ENCODE assay signal across 1 cellular context in the genomic region with DNA sequence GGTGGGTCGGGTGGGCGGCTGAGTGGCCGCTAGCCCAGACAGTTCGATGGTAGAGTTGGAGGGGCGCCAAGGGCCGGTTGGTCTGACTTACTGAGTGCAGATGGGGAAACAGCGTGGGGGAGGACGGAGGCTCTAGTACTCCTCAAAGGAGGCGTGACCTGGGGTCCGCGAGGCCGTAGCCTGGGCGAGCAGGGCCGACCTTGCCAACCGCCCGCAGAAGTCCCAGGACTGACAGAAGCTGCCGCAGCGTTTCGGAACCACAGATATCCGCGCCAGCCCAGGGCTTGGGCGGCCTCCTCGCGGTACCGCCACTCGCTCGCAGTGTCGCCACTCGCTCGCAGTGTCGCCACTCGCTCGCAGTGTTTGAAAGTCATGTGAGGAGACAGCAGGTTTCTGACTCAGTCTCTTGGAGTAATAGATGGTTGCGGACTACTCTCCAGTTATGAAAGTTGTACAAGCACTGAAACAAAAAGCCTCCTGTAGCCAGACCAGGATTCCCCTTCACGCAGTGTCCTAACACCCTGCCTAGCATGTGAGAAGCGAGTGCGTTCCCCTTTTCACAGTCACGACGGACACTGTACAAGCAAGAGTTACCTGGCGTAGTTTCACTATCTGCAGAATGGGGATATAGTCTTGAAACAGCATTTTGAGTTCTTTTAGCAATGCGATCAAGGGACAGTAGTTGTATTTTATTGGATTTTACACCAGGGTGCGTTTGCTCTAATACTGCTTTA.
TF ChIP-seq lines count a peak whose summit lies in the region.

No MANE protein-coding gene starts in this region.

TF ChIP-seq in HepG2, 621 proteins besides CTCF, POLR2A, EP300 and RAD21 (continued from another document and continues in another):
- TF ChIP-seq, protein P1, sequence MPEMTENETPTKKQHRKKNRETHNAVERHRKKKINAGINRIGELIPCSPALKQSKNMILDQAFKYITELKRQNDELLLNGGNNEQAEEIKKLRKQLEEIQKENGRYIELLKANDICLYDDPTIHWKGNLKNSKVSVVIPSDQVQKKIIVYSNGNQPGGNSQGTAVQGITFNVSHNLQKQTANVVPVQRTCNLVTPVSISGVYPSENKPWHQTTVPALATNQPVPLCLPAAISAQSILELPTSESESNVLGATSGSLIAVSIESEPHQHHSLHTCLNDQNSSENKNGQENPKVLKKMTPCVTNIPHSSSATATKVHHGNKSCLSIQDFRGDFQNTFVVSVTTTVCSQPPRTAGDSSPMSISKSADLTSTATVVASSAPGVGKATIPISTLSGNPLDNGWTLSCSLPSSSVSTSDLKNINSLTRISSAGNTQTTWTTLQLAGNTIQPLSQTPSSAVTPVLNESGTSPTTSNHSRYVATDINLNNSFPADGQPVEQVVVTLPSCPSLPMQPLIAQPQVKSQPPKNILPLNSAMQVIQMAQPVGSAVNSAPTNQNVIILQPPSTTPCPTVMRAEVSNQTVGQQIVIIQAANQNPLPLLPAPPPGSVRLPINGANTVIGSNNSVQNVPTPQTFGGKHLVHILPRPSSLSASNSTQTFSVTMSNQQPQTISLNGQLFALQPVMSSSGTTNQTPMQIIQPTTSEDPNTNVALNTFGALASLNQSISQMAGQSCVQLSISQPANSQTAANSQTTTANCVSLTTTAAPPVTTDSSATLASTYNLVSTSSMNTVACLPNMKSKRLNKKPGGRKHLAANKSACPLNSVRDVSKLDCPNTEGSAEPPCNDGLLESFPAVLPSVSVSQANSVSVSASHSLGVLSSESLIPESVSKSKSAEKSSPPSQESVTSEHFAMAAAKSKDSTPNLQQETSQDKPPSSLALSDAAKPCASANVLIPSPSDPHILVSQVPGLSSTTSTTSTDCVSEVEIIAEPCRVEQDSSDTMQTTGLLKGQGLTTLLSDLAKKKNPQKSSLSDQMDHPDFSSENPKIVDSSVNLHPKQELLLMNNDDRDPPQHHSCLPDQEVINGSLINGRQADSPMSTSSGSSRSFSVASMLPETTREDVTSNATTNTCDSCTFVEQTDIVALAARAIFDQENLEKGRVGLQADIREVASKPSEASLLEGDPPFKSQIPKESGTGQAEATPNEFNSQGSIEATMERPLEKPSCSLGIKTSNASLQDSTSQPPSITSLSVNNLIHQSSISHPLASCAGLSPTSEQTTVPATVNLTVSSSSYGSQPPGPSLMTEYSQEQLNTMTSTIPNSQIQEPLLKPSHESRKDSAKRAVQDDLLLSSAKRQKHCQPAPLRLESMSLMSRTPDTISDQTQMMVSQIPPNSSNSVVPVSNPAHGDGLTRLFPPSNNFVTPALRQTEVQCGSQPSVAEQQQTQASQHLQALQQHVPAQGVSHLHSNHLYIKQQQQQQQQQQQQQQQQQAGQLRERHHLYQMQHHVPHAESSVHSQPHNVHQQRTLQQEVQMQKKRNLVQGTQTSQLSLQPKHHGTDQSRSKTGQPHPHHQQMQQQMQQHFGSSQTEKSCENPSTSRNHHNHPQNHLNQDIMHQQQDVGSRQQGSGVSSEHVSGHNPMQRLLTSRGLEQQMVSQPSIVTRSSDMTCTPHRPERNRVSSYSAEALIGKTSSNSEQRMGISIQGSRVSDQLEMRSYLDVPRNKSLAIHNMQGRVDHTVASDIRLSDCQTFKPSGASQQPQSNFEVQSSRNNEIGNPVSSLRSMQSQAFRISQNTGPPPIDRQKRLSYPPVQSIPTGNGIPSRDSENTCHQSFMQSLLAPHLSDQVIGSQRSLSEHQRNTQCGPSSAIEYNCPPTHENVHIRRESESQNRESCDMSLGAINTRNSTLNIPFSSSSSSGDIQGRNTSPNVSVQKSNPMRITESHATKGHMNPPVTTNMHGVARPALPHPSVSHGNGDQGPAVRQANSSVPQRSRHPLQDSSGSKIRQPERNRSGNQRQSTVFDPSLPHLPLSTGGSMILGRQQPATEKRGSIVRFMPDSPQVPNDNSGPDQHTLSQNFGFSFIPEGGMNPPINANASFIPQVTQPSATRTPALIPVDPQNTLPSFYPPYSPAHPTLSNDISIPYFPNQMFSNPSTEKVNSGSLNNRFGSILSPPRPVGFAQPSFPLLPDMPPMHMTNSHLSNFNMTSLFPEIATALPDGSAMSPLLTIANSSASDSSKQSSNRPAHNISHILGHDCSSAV (CRISPR knock-in tag; IDR thresholded peaks at IDR 0.05; ENCODE audit: borderline replicate concordance): no peak
- TF ChIP-seq, protein P2, sequence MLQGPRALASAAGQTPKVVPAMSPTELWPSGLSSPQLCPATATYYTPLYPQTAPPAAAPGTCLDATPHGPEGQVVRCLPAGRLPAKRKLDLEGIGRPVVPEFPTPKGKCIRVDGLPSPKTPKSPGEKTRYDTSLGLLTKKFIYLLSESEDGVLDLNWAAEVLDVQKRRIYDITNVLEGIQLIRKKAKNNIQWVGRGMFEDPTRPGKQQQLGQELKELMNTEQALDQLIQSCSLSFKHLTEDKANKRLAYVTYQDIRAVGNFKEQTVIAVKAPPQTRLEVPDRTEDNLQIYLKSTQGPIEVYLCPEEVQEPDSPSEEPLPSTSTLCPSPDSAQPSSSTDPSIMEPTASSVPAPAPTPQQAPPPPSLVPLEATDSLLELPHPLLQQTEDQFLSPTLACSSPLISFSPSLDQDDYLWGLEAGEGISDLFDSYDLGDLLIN (CRISPR knock-in tag; IDR thresholded peaks at IDR 0.05; ENCODE audit: borderline replicate concordance): no peak; the same call in 1 of the 2 replicates
- TF ChIP-seq HOXD1 (CRISPR knock-in tag; IDR thresholded peaks at IDR 0.05) (0 out of 2 replicates have a peak, but pooled peaks have one; percentile 68), ZNF354B (CRISPR knock-in tag; IDR thresholded peaks at IDR 0.05) (no peak), KDM5B (CRISPR knock-in tag; IDR thresholded peaks at IDR 0.05; ENCODE audit: borderline replicate concordance) (peak; percentile 49; the same call in 1 of the 2 replicates), MED13 (CRISPR knock-in tag; IDR thresholded peaks at IDR 0.05) (peak; percentile 80; the same call in 1 of the 2 replicates), ZFP1 (CRISPR knock-in tag; IDR thresholded peaks at IDR 0.05) (no peak), AKAP8 (CRISPR knock-in tag; IDR thresholded peaks at IDR 0.05) (peak; percentile 40; the same call in 1 of the 2 replicates), KLF15 (CRISPR knock-in tag; IDR thresholded peaks at IDR 0.05; ENCODE audit: borderline replicate concordance) (no peak), ZNF761 (CRISPR knock-in tag; conservative IDR thresholded peaks at IDR 0.05) (no peak), PHF21A (CRISPR knock-in tag; IDR thresholded peaks at IDR 0.05) (no peak), ZKSCAN8 (CRISPR knock-in tag; IDR thresholded peaks at IDR 0.05; ENCODE audit: borderline replicate concordance) (no peak), GATA4 (IDR thresholded peaks at IDR 0.05; ENCODE audit: borderline replicate concordance, low read depth) (no peak), NAIF1 (CRISPR knock-in tag; IDR thresholded peaks at IDR 0.05; ENCODE audit: borderline replicate concordance) (no peak), KDM4B (CRISPR knock-in tag; IDR thresholded peaks at IDR 0.05) (no peak), ZNF598 (CRISPR knock-in tag; IDR thresholded peaks at IDR 0.05; ENCODE audit: borderline replicate concordance) (no peak), ZNF749 (CRISPR knock-in tag; IDR thresholded peaks at IDR 0.05; ENCODE audit: borderline replicate concordance) (no peak)
- TF ChIP-seq, protein P3, sequence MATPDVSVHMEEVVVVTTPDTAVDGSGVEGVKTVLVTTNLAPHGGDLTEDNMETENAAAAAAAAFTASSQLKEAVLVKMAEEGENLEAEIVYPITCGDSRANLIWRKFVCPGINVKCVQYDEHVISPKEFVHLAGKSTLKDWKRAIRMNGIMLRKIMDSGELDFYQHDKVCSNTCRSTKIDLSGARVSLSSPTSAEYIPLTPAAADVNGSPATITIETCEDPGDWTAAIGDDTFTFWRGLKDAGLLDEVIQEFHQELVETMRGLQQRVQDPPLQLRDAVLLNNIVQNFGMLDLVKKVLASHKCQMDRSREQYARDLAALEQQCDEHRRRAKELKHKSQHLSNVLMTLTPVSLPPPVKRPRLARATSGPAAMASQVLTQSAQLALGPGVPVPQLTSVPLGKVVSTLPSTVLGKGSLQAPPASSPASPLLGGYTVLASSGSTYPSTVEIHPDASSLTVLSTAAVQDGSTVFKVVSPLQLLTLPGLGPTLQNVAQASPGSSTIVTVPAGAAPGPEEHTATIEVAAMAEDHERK (CRISPR knock-in tag; IDR thresholded peaks at IDR 0.05; ENCODE audit: low read depth): no peak
- TF ChIP-seq, protein P4, sequence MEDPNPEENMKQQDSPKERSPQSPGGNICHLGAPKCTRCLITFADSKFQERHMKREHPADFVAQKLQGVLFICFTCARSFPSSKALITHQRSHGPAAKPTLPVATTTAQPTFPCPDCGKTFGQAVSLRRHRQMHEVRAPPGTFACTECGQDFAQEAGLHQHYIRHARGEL (CRISPR knock-in tag; IDR thresholded peaks at IDR 0.05): no peak
- TF ChIP-seq, protein P5, sequence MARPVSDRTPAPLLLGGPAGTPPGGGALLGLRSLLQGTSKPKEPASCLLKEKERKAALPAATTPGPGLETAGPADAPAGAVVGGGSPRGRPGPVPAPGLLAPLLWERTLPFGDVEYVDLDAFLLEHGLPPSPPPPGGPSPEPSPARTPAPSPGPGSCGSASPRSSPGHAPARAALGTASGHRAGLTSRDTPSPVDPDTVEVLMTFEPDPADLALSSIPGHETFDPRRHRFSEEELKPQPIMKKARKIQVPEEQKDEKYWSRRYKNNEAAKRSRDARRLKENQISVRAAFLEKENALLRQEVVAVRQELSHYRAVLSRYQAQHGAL (CRISPR knock-in tag; IDR thresholded peaks at IDR 0.05; ENCODE audit: not compliant biosample characterization): no peak
- TF ChIP-seq, protein P6, sequence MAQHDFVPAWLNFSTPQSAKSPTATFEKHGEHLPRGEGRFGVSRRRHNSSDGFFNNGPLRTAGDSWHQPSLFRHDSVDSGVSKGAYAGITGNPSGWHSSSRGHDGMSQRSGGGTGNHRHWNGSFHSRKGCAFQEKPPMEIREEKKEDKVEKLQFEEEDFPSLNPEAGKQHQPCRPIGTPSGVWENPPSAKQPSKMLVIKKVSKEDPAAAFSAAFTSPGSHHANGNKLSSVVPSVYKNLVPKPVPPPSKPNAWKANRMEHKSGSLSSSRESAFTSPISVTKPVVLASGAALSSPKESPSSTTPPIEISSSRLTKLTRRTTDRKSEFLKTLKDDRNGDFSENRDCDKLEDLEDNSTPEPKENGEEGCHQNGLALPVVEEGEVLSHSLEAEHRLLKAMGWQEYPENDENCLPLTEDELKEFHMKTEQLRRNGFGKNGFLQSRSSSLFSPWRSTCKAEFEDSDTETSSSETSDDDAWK (CRISPR knock-in tag; IDR thresholded peaks at IDR 0.05): no peak
- TF ChIP-seq, protein P7, sequence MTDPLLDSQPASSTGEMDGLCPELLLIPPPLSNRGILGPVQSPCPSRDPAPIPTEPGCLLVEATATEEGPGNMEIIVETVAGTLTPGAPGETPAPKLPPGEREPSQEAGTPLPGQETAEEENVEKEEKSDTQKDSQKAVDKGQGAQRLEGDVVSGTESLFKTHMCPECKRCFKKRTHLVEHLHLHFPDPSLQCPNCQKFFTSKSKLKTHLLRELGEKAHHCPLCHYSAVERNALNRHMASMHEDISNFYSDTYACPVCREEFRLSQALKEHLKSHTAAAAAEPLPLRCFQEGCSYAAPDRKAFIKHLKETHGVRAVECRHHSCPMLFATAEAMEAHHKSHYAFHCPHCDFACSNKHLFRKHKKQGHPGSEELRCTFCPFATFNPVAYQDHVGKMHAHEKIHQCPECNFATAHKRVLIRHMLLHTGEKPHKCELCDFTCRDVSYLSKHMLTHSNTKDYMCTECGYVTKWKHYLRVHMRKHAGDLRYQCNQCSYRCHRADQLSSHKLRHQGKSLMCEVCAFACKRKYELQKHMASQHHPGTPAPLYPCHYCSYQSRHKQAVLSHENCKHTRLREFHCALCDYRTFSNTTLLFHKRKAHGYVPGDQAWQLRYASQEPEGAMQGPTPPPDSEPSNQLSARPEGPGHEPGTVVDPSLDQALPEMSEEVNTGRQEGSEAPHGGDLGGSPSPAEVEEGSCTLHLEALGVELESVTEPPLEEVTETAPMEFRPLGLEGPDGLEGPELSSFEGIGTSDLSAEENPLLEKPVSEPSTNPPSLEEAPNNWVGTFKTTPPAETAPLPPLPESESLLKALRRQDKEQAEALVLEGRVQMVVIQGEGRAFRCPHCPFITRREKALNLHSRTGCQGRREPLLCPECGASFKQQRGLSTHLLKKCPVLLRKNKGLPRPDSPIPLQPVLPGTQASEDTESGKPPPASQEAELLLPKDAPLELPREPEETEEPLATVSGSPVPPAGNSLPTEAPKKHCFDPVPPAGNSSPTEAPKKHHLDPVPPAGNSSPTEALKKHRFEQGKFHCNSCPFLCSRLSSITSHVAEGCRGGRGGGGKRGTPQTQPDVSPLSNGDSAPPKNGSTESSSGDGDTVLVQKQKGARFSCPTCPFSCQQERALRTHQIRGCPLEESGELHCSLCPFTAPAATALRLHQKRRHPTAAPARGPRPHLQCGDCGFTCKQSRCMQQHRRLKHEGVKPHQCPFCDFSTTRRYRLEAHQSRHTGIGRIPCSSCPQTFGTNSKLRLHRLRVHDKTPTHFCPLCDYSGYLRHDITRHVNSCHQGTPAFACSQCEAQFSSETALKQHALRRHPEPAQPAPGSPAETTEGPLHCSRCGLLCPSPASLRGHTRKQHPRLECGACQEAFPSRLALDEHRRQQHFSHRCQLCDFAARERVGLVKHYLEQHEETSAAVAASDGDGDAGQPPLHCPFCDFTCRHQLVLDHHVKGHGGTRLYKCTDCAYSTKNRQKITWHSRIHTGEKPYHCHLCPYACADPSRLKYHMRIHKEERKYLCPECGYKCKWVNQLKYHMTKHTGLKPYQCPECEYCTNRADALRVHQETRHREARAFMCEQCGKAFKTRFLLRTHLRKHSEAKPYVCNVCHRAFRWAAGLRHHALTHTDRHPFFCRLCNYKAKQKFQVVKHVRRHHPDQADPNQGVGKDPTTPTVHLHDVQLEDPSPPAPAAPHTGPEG (CRISPR knock-in tag; IDR thresholded peaks at IDR 0.05): peak; percentile 77; the same call in 1 of the 2 replicates
- TF ChIP-seq, protein P8, sequence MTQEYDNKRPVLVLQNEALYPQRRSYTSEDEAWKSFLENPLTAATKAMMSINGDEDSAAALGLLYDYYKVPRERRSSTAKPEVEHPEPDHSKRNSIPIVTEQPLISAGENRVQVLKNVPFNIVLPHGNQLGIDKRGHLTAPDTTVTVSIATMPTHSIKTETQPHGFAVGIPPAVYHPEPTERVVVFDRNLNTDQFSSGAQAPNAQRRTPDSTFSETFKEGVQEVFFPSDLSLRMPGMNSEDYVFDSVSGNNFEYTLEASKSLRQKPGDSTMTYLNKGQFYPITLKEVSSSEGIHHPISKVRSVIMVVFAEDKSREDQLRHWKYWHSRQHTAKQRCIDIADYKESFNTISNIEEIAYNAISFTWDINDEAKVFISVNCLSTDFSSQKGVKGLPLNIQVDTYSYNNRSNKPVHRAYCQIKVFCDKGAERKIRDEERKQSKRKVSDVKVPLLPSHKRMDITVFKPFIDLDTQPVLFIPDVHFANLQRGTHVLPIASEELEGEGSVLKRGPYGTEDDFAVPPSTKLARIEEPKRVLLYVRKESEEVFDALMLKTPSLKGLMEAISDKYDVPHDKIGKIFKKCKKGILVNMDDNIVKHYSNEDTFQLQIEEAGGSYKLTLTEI (CRISPR knock-in tag; conservative IDR thresholded peaks at IDR 0.05): no peak
- TF ChIP-seq, protein P9, sequence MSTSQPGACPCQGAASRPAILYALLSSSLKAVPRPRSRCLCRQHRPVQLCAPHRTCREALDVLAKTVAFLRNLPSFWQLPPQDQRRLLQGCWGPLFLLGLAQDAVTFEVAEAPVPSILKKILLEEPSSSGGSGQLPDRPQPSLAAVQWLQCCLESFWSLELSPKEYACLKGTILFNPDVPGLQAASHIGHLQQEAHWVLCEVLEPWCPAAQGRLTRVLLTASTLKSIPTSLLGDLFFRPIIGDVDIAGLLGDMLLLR (CRISPR knock-in tag; IDR thresholded peaks at IDR 0.05): no peak
- TF ChIP-seq, protein P10, sequence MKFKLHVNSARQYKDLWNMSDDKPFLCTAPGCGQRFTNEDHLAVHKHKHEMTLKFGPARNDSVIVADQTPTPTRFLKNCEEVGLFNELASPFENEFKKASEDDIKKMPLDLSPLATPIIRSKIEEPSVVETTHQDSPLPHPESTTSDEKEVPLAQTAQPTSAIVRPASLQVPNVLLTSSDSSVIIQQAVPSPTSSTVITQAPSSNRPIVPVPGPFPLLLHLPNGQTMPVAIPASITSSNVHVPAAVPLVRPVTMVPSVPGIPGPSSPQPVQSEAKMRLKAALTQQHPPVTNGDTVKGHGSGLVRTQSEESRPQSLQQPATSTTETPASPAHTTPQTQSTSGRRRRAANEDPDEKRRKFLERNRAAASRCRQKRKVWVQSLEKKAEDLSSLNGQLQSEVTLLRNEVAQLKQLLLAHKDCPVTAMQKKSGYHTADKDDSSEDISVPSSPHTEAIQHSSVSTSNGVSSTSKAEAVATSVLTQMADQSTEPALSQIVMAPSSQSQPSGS (CRISPR knock-in tag; IDR thresholded peaks at IDR 0.05): peak; percentile 24; the same call in 1 of the 2 replicates
